ENCODE assay signal across 8 cellular contexts in genomic region chr15:56040081-56041035, GRCh38. TPM values are rescaled to one million over a fixed set of nuclear protein-coding genes. Genes with fewer than 3 reads are reported as not detected.
A peak's percentile ranks its signal among the peaks of the same experiment; 100 is the strongest.
DNase-seq lines count a peak whose midpoint lies in the region; ATAC-seq, FAIRE-seq and TF ChIP-seq lines count a peak whose summit lies in the region.

No MANE protein-coding gene starts in this region.

- no peak for TF ChIP-seq CTCF in psoas muscle (IDR thresholded peaks at IDR 0.05)
- no peak for TF ChIP-seq CTCF in D721Med (IDR thresholded peaks at IDR 0.05; ENCODE audit: insufficient read depth, missing control alignments)

- TF ChIP-seq POLR2A in H54 (IDR thresholded peaks at IDR 0.05; ENCODE audit: low read depth, low read length), result no peak

- peak overlapping the region; percentile 59 for H2AFZ ChIP-seq in ACC112 (ENCODE audit: low read length, unreplicated experiment)

- DNase-seq in H54 (ENCODE audit: insufficient read length, low spot score) (no peak), SHP77 (lab: John Stamatoyannopoulos, UW) (peak; percentile 74 to 82), fibroblast of the conjunctiva (ENCODE audit: low read depth) (peak; percentile 95), psoas muscle (peak; percentile 44 to 54), D721Med (ENCODE audit: insufficient read length, low spot score) (no peak), DMS114 treated with DMSO at 0.1 percent for 48 hours (lab: John Stamatoyannopoulos, UW; ENCODE audit: unreplicated experiment) (no peak)

- FAIRE-seq in H54 (lab: Jason Lieb, UNC), result peak; percentile 94
- no peak for FAIRE-seq in D721Med (lab: Jason Lieb, UNC)

- H3K79me2 ChIP-seq in ACC112 (ENCODE audit: control insufficient read depth, insufficient read depth, low read length, unreplicated experiment), result no peaks in the 10 kb centered on the region

- ATAC-seq in psoas muscle (peak; percentile 71 to 92 (median 82)), HG02973 (IDR thresholded peaks at IDR 0.05; ENCODE audit: unreplicated experiment) (no peak)

- 24 to 38% (median 27%) methylated on average over 8 of the region's 8 CpGs for WGBS in psoas muscle, 3 donors

- H3K9me3 ChIP-seq in psoas muscle, result no peaks in the 10 kb centered on the region

- H3K4me1 ChIP-seq in ACC112 (ENCODE audit: control insufficient read depth, insufficient read depth, low read length, unreplicated experiment) (peaks cover 36% of the 10 kb centered on the region), psoas muscle (no peaks in the 10 kb centered on the region)

- H3K27ac ChIP-seq in ACC112 (ENCODE audit: low read depth, low read length) (peak overlapping the region; percentile 87), psoas muscle (peak overlapping the region; percentile 43)

- H3K36me3 ChIP-seq in ACC112 (ENCODE audit: insufficient read depth, low read length), result no peaks in the 10 kb centered on the region
- no peaks in the 10 kb centered on the region for H3K36me3 ChIP-seq in psoas muscle (ENCODE audit: insufficient read depth in 1 of 2, low read depth in 1 of 2)

- H3K27me3 ChIP-seq in ACC112 (ENCODE audit: insufficient read depth, low read length) (no peaks in the 10 kb centered on the region), psoas muscle (ENCODE audit: insufficient read depth in 3 of 3, low read length in 2 of 3) (no peaks in the 10 kb centered on the region)

- intact Hi-C loops in psoas muscle (cut with DNase I), result no loop called here

- no peak overlapping the region for H3K4me3 ChIP-seq in ACC112 (ENCODE audit: low read depth, low read length)
- H3K4me3 ChIP-seq in psoas muscle, result no peak overlapping the region

RNA-seq across cellular contexts. Expression of gene NEDD4, which starts 46.9 kb away (rescaled TPM):
- total RNA-seq in psoas muscle, result 100 to 1,000 TPM in 1 of 4 donors, 10 to 100 TPM in 3; 39.1 to 145 (median 82.1) TPM
- 100 to 1,000 TPM in 1 of 3 donors, 10 to 100 TPM in 2; 36.2 to 134 (median 94.5) TPM for polyA plus RNA-seq in psoas muscle

Comparison
In these comparisons a context has a peak if more than half of its experiments do, and no peak if none do; other contexts are left out.
1. DNase-seq: peak in SHP77 (2 of 2), fibroblast of the conjunctiva (single experiment) and psoas muscle (2 of 2); none in H54 (single experiment), D721Med (single experiment) and DMS114 treated with DMSO at 0.1 percent for 48 hours (single experiment).